1 cellular context compared by ENCODE assay signal in the genomic region with DNA sequence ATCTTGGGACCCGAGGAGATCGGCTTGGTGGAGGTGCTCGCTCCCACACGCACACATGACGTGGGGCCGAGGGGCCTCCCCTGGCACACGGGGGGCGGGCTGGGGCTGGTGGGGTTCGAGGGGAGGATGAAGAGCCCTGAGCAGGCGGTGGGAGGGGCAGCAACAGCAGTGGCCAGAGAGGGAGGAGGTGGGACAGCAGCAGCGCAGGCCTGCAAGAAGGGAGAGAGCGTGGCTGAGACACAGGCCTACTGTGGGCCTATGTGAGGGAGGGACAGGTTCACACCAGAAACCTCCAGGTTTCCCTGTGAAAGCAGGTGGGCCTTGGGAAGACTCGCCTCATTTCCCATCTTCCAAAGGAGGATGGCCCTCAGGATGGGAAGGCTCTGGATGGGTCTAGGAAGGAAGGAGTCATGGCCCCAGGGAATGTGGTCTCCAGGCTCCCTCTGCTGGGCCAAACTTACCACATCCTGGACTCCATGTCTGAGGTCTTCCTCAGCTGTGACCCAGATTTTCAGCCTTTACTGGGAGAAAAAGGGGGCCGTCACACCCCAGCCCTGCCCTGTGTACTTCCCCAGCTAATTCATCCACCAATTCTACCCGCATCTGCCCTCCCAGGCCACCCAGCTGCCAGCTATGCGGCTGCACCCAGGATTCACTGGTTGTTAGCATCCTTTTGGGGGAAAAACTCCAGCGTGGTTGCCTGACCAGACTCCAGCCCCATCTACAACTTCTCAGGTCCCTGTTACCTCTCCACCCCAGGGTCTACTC.
TF ChIP-seq lines count a peak whose summit lies in the region.

No MANE protein-coding gene starts in this region.

TF ChIP-seq in WTC11, 78 proteins besides CTCF, POLR2A, EP300 and RAD21 (continued from another document):
- TF ChIP-seq, protein P1, sequence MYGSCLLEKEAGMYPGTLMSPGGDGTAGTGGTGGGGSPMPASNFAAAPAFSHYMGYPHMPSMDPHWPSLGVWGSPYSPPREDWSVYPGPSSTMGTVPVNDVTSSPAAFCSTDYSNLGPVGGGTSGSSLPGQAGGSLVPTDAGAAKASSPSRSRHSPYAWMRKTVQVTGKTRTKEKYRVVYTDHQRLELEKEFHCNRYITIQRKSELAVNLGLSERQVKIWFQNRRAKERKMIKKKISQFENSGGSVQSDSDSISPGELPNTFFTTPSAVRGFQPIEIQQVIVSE (CRISPR knock-in tag; IDR thresholded peaks at IDR 0.05; ENCODE audit: borderline replicate concordance): no peak
- TF ChIP-seq NR3C1 (CRISPR knock-in tag; conservative IDR thresholded peaks at IDR 0.05; ENCODE audit: low read depth): no peak
- TF ChIP-seq, protein P2, sequence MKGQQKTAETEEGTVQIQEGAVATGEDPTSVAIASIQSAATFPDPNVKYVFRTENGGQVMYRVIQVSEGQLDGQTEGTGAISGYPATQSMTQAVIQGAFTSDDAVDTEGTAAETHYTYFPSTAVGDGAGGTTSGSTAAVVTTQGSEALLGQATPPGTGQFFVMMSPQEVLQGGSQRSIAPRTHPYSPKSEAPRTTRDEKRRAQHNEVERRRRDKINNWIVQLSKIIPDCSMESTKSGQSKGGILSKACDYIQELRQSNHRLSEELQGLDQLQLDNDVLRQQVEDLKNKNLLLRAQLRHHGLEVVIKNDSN (CRISPR knock-in tag; IDR thresholded peaks at IDR 0.05): no peak
- TF ChIP-seq CREM (CRISPR knock-in tag; IDR thresholded peaks at IDR 0.05): no peak
- no peak for TF ChIP-seq NFATC4 (CRISPR knock-in tag; IDR thresholded peaks at IDR 0.05)
- TF ChIP-seq, protein P3, sequence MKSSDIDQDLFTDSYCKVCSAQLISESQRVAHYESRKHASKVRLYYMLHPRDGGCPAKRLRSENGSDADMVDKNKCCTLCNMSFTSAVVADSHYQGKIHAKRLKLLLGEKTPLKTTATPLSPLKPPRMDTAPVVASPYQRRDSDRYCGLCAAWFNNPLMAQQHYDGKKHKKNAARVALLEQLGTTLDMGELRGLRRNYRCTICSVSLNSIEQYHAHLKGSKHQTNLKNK (CRISPR knock-in tag; IDR thresholded peaks at IDR 0.05): no peak
- no peak for TF ChIP-seq ZNF671 (CRISPR knock-in tag; IDR thresholded peaks at IDR 0.05)
- no peak for TF ChIP-seq GTF2I (CRISPR knock-in tag; conservative IDR thresholded peaks at IDR 0.05)
- TF ChIP-seq SOX15 (CRISPR knock-in tag; IDR thresholded peaks at IDR 0.05): no peak
- no peak for TF ChIP-seq ZNF219 (CRISPR knock-in tag; IDR thresholded peaks at IDR 0.05; ENCODE audit: borderline replicate concordance)
- TF ChIP-seq, protein P4, sequence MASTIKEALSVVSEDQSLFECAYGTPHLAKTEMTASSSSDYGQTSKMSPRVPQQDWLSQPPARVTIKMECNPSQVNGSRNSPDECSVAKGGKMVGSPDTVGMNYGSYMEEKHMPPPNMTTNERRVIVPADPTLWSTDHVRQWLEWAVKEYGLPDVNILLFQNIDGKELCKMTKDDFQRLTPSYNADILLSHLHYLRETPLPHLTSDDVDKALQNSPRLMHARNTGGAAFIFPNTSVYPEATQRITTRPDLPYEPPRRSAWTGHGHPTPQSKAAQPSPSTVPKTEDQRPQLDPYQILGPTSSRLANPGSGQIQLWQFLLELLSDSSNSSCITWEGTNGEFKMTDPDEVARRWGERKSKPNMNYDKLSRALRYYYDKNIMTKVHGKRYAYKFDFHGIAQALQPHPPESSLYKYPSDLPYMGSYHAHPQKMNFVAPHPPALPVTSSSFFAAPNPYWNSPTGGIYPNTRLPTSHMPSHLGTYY (CRISPR knock-in tag; IDR thresholded peaks at IDR 0.05): no peak
- TF ChIP-seq, protein P5, sequence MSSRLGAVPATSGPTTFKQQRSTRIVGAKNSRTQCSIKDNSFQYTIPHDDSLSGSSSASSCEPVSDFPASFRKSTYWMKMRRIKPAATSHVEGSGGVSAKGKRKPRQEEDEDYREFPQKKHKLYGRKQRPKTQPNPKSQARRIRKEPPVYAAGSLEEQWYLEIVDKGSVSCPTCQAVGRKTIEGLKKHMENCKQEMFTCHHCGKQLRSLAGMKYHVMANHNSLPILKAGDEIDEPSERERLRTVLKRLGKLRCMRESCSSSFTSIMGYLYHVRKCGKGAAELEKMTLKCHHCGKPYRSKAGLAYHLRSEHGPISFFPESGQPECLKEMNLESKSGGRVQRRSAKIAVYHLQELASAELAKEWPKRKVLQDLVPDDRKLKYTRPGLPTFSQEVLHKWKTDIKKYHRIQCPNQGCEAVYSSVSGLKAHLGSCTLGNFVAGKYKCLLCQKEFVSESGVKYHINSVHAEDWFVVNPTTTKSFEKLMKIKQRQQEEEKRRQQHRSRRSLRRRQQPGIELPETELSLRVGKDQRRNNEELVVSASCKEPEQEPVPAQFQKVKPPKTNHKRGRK (CRISPR knock-in tag; IDR thresholded peaks at IDR 0.05; ENCODE audit: borderline replicate concordance): no peak
- TF ChIP-seq ZNF138 (CRISPR knock-in tag; conservative IDR thresholded peaks at IDR 0.05): no peak
